In the genomic region with DNA sequence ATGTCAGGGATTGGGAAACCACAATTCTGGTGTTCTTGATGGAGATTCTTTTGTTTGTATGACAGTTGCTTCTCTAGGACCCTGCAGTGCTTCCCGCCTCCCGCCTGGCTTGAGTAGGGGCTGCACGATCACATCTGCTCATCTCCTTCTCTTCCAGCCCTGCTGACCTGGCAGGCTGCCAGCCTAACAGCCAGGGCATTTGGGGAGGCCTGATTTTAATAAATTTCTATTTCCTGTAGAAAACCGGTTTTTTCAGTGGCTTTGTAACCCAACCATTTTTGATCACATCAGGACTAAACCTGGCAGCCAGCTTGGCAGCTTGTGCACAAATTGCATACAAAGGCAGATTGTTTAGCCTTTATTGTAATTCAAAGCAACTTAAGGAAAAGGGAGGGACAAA, we compare ENCODE assay signal across 12 cellular contexts.
DNase-seq lines count a peak whose midpoint lies in the region; ATAC-seq and TF ChIP-seq lines count a peak whose summit lies in the region.
"Had no signal": no experiment of that assay in that cellular context is flagged by ENCODE, and none has a peak within 500 bp of the region (broad histone marks: within the 10 kb centered on the region; RNA-seq: fewer than 3 reads in every experiment).

No MANE protein-coding gene starts in this region.

- no peaks in the 10 kb centered on the region for H3K27me3 Mint-ChIP-seq in activated CD4-positive, alpha-beta T cell treated with anti-CD3 and anti-CD28 coated beads for 36 hours
- H3K27me3 Mint-ChIP-seq: CD4-positive, CD25-positive, alpha-beta regulatory T cell had no signal

- H3K4me3 Mint-ChIP-seq in activated CD4-positive, alpha-beta T cell treated with anti-CD3 and anti-CD28 coated beads for 36 hours, result no peak overlapping the region
- H3K4me3 Mint-ChIP-seq: activated naive CD4-positive, alpha-beta T cell treated with anti-CD3 and anti-CD28 coated beads, Interleukin-2, amount 50 U/mL, for 24 hours; CD4-positive, CD25-positive, alpha-beta regulatory T cell had no signal

- CTCF ChIA-PET in activated CD4-positive, alpha-beta T cell treated with anti-CD3 and anti-CD28 coated beads for 36 hours (lab: Charles Lee), result no interaction called here

- H3K9me3 ChIP-seq in lower lobe of right lung, result no peaks in the 10 kb centered on the region

- no peaks in the 10 kb centered on the region for H3K36me3 Mint-ChIP-seq in activated CD4-positive, alpha-beta T cell treated with anti-CD3 and anti-CD28 coated beads for 36 hours (ENCODE audit: low read depth)
- H3K36me3 Mint-ChIP-seq: activated naive CD4-positive, alpha-beta T cell treated with anti-CD3 and anti-CD28 coated beads, Interleukin-2, amount 50 U/mL, for 24 hours; CD4-positive, CD25-positive, alpha-beta regulatory T cell had no signal

- H3K27me3 ChIP-seq in lower lobe of right lung (ENCODE audit: low read depth), result no peaks in the 10 kb centered on the region
- H3K27me3 ChIP-seq: dorsolateral prefrontal cortex had no signal

- H3K27ac ChIP-seq in lower lobe of right lung, result no peak overlapping the region
- H3K27ac ChIP-seq: dorsolateral prefrontal cortex had no signal

- ATAC-seq in lower lobe of right lung (no peak), GM18868 (IDR thresholded peaks at IDR 0.05; ENCODE audit: unreplicated experiment) (no peak)
- no peak for ATAC-seq in activated CD4-positive, alpha-beta T cell treated with anti-CD3 and anti-CD28 coated beads for 36 hours

- DNase-seq in COLO829 (ENCODE audit: low spot score) (peak; percentile 10), NCI-H146 treated with DMSO at 0.1 percent for 48 hours (lab: John Stamatoyannopoulos, UW; ENCODE audit: unreplicated experiment) (peak; percentile 78), RPMI7951 (ENCODE audit: low read depth) (peak; percentile 2), lower lobe of right lung (peak; percentile 46), NCI-H2107 treated with DMSO at 0.1 percent for 48 hours (lab: John Stamatoyannopoulos, UW; ENCODE audit: unreplicated experiment) (no peak)
- DNase-seq in effector CD8-positive, alpha-beta T cell (lab: John Stamatoyannopoulos, UW), result no peak
- DNase-seq in activated CD4-positive, alpha-beta T cell treated with anti-CD3 and anti-CD28 coated beads for 36 hours, result no peak
- DNase-seq: activated CD4-positive, alpha-beta T cell treated with anti-CD3 and anti-CD28 coated beads, Interleukin-2, amount 50 U/mL, for 1 hour; CD4-positive, CD25-positive, alpha-beta regulatory T cell had no signal

- H3K4me3 ChIP-seq in lower lobe of right lung, result no peak overlapping the region
- H3K4me3 ChIP-seq: dorsolateral prefrontal cortex had no signal

- H3K9me3 Mint-ChIP-seq in activated CD4-positive, alpha-beta T cell treated with anti-CD3 and anti-CD28 coated beads for 36 hours (ENCODE audit: low read depth), result no peaks in the 10 kb centered on the region
- H3K9me3 Mint-ChIP-seq: activated naive CD4-positive, alpha-beta T cell treated with anti-CD3 and anti-CD28 coated beads, Interleukin-2, amount 50 U/mL, for 24 hours; CD4-positive, CD25-positive, alpha-beta regulatory T cell had no signal

- H3K27ac Mint-ChIP-seq in activated CD4-positive, alpha-beta T cell treated with anti-CD3 and anti-CD28 coated beads for 36 hours, result no peak overlapping the region
- H3K27ac Mint-ChIP-seq: activated naive CD4-positive, alpha-beta T cell treated with anti-CD3 and anti-CD28 coated beads, Interleukin-2, amount 50 U/mL, for 24 hours; CD4-positive, CD25-positive, alpha-beta regulatory T cell had no signal

- intact Hi-C loops in lower lobe of right lung (cut with DNase I), result no loop called here
- intact Hi-C loops in activated CD4-positive, alpha-beta T cell treated with anti-CD3 and anti-CD28 coated beads for 36 hours (cut with DNase I, micrococcal nuclease), result no loop called here

- POLR2A ChIA-PET in activated CD4-positive, alpha-beta T cell treated with anti-CD3 and anti-CD28 coated beads for 36 hours (lab: Charles Lee), result no interaction called here

- H3K36me3 ChIP-seq in lower lobe of right lung, result no peaks in the 10 kb centered on the region

- H3K4me1 Mint-ChIP-seq in activated CD4-positive, alpha-beta T cell treated with anti-CD3 and anti-CD28 coated beads for 36 hours, result no peaks in the 10 kb centered on the region
- H3K4me1 Mint-ChIP-seq: activated naive CD4-positive, alpha-beta T cell treated with anti-CD3 and anti-CD28 coated beads, Interleukin-2, amount 50 U/mL, for 24 hours had no signal

- H3K4me1 ChIP-seq in lower lobe of right lung, result no peaks in the 10 kb centered on the region

- no peak for TF ChIP-seq CTCF in lower lobe of right lung (IDR thresholded peaks at IDR 0.05)

Comparison
In these comparisons a context has a peak if more than half of its experiments do, and no peak if none do; other contexts are left out.
1. DNase-seq: peak in COLO829 (single experiment), NCI-H146 treated with DMSO at 0.1 percent for 48 hours (single experiment), RPMI7951 (single experiment) and lower lobe of right lung (single experiment); none in NCI-H2107 treated with DMSO at 0.1 percent for 48 hours (single experiment), effector CD8-positive, alpha-beta T cell (single experiment) and activated CD4-positive, alpha-beta T cell treated with anti-CD3 and anti-CD28 coated beads for 36 hours (single experiment).